In genomic region chr17:56985371-56986162, GRCh38 we compare ENCODE assay signal across 1 cellular context.
TF ChIP-seq lines count a peak whose summit lies in the region.

No MANE protein-coding gene starts in this region.

TF ChIP-seq in HepG2, 621 proteins besides CTCF, POLR2A, EP300 and RAD21:
- TF ChIP-seq ZBTB46 (CRISPR knock-in tag; IDR thresholded peaks at IDR 0.05; ENCODE audit: borderline replicate concordance): no peak
- no peak for TF ChIP-seq HOXA5 (CRISPR knock-in tag; IDR thresholded peaks at IDR 0.05)
- TF ChIP-seq PAWR (CRISPR knock-in tag; IDR thresholded peaks at IDR 0.05; ENCODE audit: borderline replicate concordance): no peak
- no peak for TF ChIP-seq SALL2 (CRISPR knock-in tag; IDR thresholded peaks at IDR 0.05)
- TF ChIP-seq MXD1 (CRISPR knock-in tag; IDR thresholded peaks at IDR 0.05): no peak
- no peak for TF ChIP-seq ZNF768 (CRISPR knock-in tag; IDR thresholded peaks at IDR 0.05)
- TF ChIP-seq HOXD1 (CRISPR knock-in tag; IDR thresholded peaks at IDR 0.05): no peak
- no peak for TF ChIP-seq ATM (IDR thresholded peaks at IDR 0.05; ENCODE audit: borderline replicate concordance)
- TF ChIP-seq ZNF607 (CRISPR knock-in tag; IDR thresholded peaks at IDR 0.05; ENCODE audit: borderline replicate concordance): no peak
- TF ChIP-seq, protein P1, sequence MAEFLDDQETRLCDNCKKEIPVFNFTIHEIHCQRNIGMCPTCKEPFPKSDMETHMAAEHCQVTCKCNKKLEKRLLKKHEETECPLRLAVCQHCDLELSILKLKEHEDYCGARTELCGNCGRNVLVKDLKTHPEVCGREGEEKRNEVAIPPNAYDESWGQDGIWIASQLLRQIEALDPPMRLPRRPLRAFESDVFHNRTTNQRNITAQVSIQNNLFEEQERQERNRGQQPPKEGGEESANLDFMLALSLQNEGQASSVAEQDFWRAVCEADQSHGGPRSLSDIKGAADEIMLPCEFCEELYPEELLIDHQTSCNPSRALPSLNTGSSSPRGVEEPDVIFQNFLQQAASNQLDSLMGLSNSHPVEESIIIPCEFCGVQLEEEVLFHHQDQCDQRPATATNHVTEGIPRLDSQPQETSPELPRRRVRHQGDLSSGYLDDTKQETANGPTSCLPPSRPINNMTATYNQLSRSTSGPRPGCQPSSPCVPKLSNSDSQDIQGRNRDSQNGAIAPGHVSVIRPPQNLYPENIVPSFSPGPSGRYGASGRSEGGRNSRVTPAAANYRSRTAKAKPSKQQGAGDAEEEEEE (CRISPR knock-in tag; IDR thresholded peaks at IDR 0.05; ENCODE audit: borderline replicate concordance): no peak
- no peak for TF ChIP-seq ZNF687 (CRISPR knock-in tag; IDR thresholded peaks at IDR 0.05)
- no peak for TF ChIP-seq FOSL1 (CRISPR knock-in tag; IDR thresholded peaks at IDR 0.05; ENCODE audit: borderline replicate concordance)
- no peak for TF ChIP-seq MAZ (IDR thresholded peaks at IDR 0.05; ENCODE audit: borderline replicate concordance, low read depth, low read length)
- no peak for TF ChIP-seq MAZ (CRISPR knock-in tag; IDR thresholded peaks at IDR 0.05; ENCODE audit: low read depth)
- TF ChIP-seq KDM3A (CRISPR knock-in tag; IDR thresholded peaks at IDR 0.05; ENCODE audit: low read depth): no peak
- TF ChIP-seq RFX5 (IDR thresholded peaks at IDR 0.05; ENCODE audit: low read depth, low read length): no peak
